23 cellular contexts compared by ENCODE assay signal in the genomic region with DNA sequence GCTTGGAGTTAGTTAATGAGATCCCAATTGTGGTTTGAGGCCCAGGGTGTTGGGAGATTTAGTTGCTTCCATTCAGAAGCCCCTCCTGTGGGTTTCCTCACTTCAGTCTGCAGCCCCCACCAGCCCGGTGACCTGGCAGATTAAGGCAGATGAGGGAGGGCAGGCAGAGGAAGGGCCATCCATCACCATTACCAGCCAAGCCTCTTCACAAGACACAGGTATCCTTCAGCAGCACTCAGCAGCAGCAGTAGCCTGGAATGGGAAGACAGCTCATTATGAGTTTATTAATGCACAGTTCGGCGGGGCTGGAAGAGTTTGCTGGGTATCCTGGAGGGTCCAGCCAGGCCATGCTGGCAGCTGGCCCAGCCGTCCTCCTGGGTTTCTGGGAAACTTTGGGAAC.
"Had no signal": no experiment of that assay in that cellular context is flagged by ENCODE, and none has a peak within 500 bp of the region (broad histone marks: within the 10 kb centered on the region; RNA-seq: fewer than 3 reads in every experiment).

No MANE protein-coding gene starts in this region.

- H3K27ac ChIP-seq: colonic mucosa, epithelial cell of prostate, esophagus squamous epithelium, gastrocnemius medialis, heart right ventricle, left lung, lower lobe of right lung had no signal

- H3K36me3 ChIP-seq: colonic mucosa, esophagus squamous epithelium, gastrocnemius medialis, heart right ventricle, left lung, lower lobe of right lung had no signal

- ATAC-seq: esophagus mucosa, gastrocnemius medialis, heart right ventricle, left cardiac atrium, left lung, left ventricle myocardium superior, lower lobe of right lung, mucosa of descending colon had no signal

- H3K4me1 ChIP-seq: colonic mucosa, esophagus squamous epithelium, gastrocnemius medialis, heart right ventricle, left lung, lower lobe of right lung had no signal

- H3K4me3 ChIP-seq: colonic mucosa, esophagus squamous epithelium, gastrocnemius medialis, heart right ventricle, left lung, lower lobe of right lung, mucosa of descending colon had no signal

- H3K4me3 Mint-ChIP-seq: dendritic cell treated with granulocyte-macrophage colony-stimulating factor and Interleukin-4, amounts not matched to agents 40 ng/mL and 50 ng/mL, for 4 days; mesothelial cell of epicardium had no signal

- DNase-seq: colonic mucosa; cortex of kidney; effector CD4-positive, alpha-beta T cell; effector memory CD4-positive, alpha-beta T cell; erythroblast; esophagus squamous epithelium; foreskin fibroblast; foreskin melanocyte; gastrocnemius medialis; glutamatergic neuron; head of caudate nucleus; heart right ventricle; hippocampal formation; left cardiac atrium; left lung; left ventricle myocardium superior; lower lobe of right lung; mesenchymal stem cell; mucosa of descending colon had no signal

- H3K36me3 Mint-ChIP-seq: mesothelial cell of epicardium had no signal

- H3K9me3 Mint-ChIP-seq: mesothelial cell of epicardium had no signal

- H3K4me1 Mint-ChIP-seq: mesothelial cell of epicardium had no signal

- H3K27ac Mint-ChIP-seq: dendritic cell treated with granulocyte-macrophage colony-stimulating factor and Interleukin-4, amounts not matched to agents 40 ng/mL and 50 ng/mL, for 4 days; mesothelial cell of epicardium had no signal

- H3K9me3 ChIP-seq: colonic mucosa, esophagus squamous epithelium, gastrocnemius medialis, left lung, lower lobe of right lung, mucosa of descending colon had no signal

- H3K27me3 ChIP-seq: colonic mucosa had no signal
